ENCODE assay signal across 8 cellular contexts in the genomic region with DNA sequence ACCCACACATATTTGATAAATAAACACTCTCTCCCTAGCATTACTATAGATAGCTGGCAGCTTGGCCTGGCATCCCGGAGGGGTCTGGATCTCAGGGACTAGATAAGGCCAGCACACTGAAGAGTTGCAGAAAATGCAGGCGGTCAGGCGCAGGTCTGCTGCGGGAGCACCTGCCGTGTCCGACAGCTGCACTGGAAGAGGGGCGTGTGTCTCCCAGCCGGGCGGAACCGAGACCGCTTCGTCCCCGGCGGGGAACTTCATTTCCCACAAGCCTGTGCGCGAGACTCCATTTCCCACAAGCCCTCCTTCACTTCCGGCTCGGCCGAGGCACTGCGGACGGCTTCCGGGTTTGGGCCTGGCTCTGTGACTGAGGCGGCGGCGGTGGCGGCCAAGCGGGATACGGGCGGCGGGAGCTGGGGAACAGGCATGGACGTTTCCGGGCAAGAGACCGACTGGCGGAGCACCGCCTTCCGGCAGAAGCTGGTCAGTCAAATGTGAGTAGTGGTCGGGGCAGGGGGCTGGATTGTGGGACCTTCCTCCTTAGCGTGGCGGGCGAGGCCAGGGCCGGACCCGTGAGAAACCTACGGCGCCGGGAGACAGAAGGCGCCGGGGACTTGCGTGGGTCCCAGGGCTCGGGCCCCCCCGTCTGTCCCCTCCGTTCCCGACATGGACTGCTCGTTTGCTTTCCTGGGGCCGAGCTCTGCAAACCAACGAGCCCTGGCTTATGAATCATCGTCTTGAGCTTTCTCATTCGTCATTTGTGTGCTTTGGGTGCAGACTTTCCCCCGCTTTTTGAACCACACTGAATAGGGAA. TPM values are rescaled to one million over a fixed set of nuclear protein-coding genes. Genes with fewer than 3 reads are reported as not detected.
DNase-seq lines count a peak whose midpoint lies in the region; ATAC-seq and TF ChIP-seq lines count a peak whose summit lies in the region.

A gene with protein sequence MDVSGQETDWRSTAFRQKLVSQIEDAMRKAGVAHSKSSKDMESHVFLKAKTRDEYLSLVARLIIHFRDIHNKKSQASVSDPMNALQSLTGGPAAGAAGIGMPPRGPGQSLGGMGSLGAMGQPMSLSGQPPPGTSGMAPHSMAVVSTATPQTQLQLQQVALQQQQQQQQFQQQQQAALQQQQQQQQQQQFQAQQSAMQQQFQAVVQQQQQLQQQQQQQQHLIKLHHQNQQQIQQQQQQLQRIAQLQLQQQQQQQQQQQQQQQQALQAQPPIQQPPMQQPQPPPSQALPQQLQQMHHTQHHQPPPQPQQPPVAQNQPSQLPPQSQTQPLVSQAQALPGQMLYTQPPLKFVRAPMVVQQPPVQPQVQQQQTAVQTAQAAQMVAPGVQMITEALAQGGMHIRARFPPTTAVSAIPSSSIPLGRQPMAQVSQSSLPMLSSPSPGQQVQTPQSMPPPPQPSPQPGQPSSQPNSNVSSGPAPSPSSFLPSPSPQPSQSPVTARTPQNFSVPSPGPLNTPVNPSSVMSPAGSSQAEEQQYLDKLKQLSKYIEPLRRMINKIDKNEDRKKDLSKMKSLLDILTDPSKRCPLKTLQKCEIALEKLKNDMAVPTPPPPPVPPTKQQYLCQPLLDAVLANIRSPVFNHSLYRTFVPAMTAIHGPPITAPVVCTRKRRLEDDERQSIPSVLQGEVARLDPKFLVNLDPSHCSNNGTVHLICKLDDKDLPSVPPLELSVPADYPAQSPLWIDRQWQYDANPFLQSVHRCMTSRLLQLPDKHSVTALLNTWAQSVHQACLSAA (plus strand): TSS at position 358 of the 814 bp plus-strand sequence. CDS start 69 bp downstream, at position 427.

- DNase-seq in GM10248 (ENCODE audit: extremely low spot score) (peak; percentile 93), NCI-H1105 treated with DMSO at 0.1 percent for 48 hours (lab: John Stamatoyannopoulos, UW) (peak; percentile 82), SW480 (ENCODE audit: low spot score) (peak; percentile 87), heart left ventricle (peak; percentile 92 to 95 (median 93)), pons (ENCODE audit: low spot score) (peak; percentile 85), type B pancreatic cell (ENCODE audit: extremely low spot score, unreplicated experiment) (peak; percentile 90)
- DNase-seq in activated naive CD8-positive, alpha-beta T cell treated with anti-CD3 and anti-CD28 coated beads, Interleukin-2, amount 50 U/mL, for 24 hours, result peak; percentile 90

- no peaks in the 10 kb centered on the region for H3K9me3 Mint-ChIP-seq in activated naive CD8-positive, alpha-beta T cell treated with anti-CD3 and anti-CD28 coated beads, Interleukin-2, amount 50 U/mL, for 24 hours
- H3K9me3 Mint-ChIP-seq in type B pancreatic cell, result no peaks in the 10 kb centered on the region

- peak within 1 kb of the TSS; percentile 99 for H3K27ac Mint-ChIP-seq in activated naive CD8-positive, alpha-beta T cell treated with anti-CD3 and anti-CD28 coated beads, Interleukin-2, amount 50 U/mL, for 24 hours
- H3K27ac Mint-ChIP-seq in type B pancreatic cell, result peak within 1 kb of the TSS; percentile 98

- POLR2A ChIA-PET in GM10248 (lab: Yijun Ruan, JAX), result interaction anchor here (0.9 kb wide), 1 partner anchor 17 kb away, joined by 3 read pairs; no protein-coding TSS in a partner anchor

- H3K4me3 ChIP-seq in heart left ventricle, result peak within 1 kb of the TSS; percentile 58 to 97 (median 82)

- H3K4me1 Mint-ChIP-seq in activated naive CD8-positive, alpha-beta T cell treated with anti-CD3 and anti-CD28 coated beads, Interleukin-2, amount 50 U/mL, for 24 hours, result peaks cover 53% of the 10 kb centered on the region
- H3K4me1 Mint-ChIP-seq in type B pancreatic cell (ENCODE audit: unreplicated experiment), result peaks cover 45% of the 10 kb centered on the region

- WGBS in heart left ventricle, 4 donors, result 0 to 1% (median 1%) methylated on average over 31 to 58 of the region's 58 CpGs

- TF ChIP-seq POLR2A in heart left ventricle (IDR thresholded peaks at IDR 0.05), result peak; percentile 37 to 82

- H3K27ac ChIP-seq in heart left ventricle, result peak within 1 kb of the TSS; percentile 77 to 97 (median 94)

- intact Hi-C loops in heart left ventricle (cut with DNase I), result loop anchor here in 4 of 10 donors (5.0 to 10.0 kb wide), 4 partner anchors 45 to 197 kb away; no protein-coding TSS in a partner anchor

- peak within 1 kb of the TSS; percentile 100 for H3K4me3 Mint-ChIP-seq in activated naive CD8-positive, alpha-beta T cell treated with anti-CD3 and anti-CD28 coated beads, Interleukin-2, amount 50 U/mL, for 24 hours
- peak within 1 kb of the TSS; percentile 97 for H3K4me3 Mint-ChIP-seq in type B pancreatic cell

- CTCF ChIA-PET in GM10248 (lab: Yijun Ruan, JAX), result interaction anchor here (1.1 to 1.7 kb wide), 5 partner anchors 9 to 51 kb away, joined by 4 to 8 read pairs (median 5); no protein-coding TSS in a partner anchor

- ATAC-seq in HG02588 (IDR thresholded peaks at IDR 0.05; ENCODE audit: unreplicated experiment), result peak; percentile 79
- peak; percentile 90 for ATAC-seq in activated naive CD8-positive, alpha-beta T cell treated with anti-CD3 and anti-CD28 coated beads, Interleukin-2, amount 50 U/mL, for 24 hours
- peak; percentile 90 to 94 (median 94) for ATAC-seq in heart left ventricle

- H3K27me3 ChIP-seq in heart left ventricle, result no peaks in the 10 kb centered on the region

- peaks cover 0 to 5% (median 0%) of the 10 kb centered on the region in 9 donors for H3K36me3 ChIP-seq in heart left ventricle

- H3K36me3 Mint-ChIP-seq in activated naive CD8-positive, alpha-beta T cell treated with anti-CD3 and anti-CD28 coated beads, Interleukin-2, amount 50 U/mL, for 24 hours (ENCODE audit: low read depth), result peaks cover 22% of the 10 kb centered on the region
- H3K36me3 Mint-ChIP-seq in type B pancreatic cell, result peaks cover 4% of the 10 kb centered on the region

- H3K4me1 ChIP-seq in heart left ventricle, result peaks cover 0 to 48% (median 37%) of the 10 kb centered on the region in 12 donors

- TF ChIP-seq CTCF in GM10248 (IDR thresholded peaks at IDR 0.05; ENCODE audit: control extremely low read depth, extremely low read depth, low read depth, missing control alignments), result no peak
- TF ChIP-seq CTCF in heart left ventricle (IDR thresholded peaks at IDR 0.05), result no peak
- no peak for TF ChIP-seq CTCF in type B pancreatic cell (conservative IDR thresholded peaks at IDR 0.05)

- no peaks in the 10 kb centered on the region for H3K27me3 Mint-ChIP-seq in activated naive CD8-positive, alpha-beta T cell treated with anti-CD3 and anti-CD28 coated beads, Interleukin-2, amount 50 U/mL, for 24 hours
- H3K27me3 Mint-ChIP-seq in type B pancreatic cell, result no peaks in the 10 kb centered on the region

- no peaks in the 10 kb centered on the region for H3K9me3 ChIP-seq in heart left ventricle

RNA-seq across cellular contexts. Expression of the gene that starts here (rescaled TPM):
- total RNA-seq in heart left ventricle (10 to 100 TPM; 27.9 to 78.3 (median 43.0) TPM), type B pancreatic cell (ENCODE audit: low replicate concordance) (90.8 and 121 TPM in 2 replicates)
- polyA plus RNA-seq in heart left ventricle, result 10 to 100 TPM; 29.1 to 42.6 TPM

Comparison
In these comparisons a context has a peak if more than half of its experiments do, and no peak if none do; other contexts are left out.
1. Peak in every context shown above with its lines: DNase-seq, ATAC-seq, H3K4me3 ChIP-seq and H3K27ac ChIP-seq.